In genomic region chr17:6420173-6420641, GRCh38 we compare ENCODE assay signal across 10 cellular contexts. TPM values are rescaled to one million over a fixed set of nuclear protein-coding genes. Genes with fewer than 3 reads are reported as not detected.
A peak's percentile ranks its signal among the peaks of the same experiment; 100 is the strongest.
DNase-seq lines count a peak whose midpoint lies in the region; ATAC-seq and TF ChIP-seq lines count a peak whose summit lies in the region.
"Had no signal": no experiment of that assay in that cellular context is flagged by ENCODE, and none has a peak within 500 bp of the region (broad histone marks: within the 10 kb centered on the region; RNA-seq: fewer than 3 reads in every experiment).

No MANE protein-coding gene starts in this region.

- no peaks in the 10 kb centered on the region for H3K27me3 ChIP-seq in colonic mucosa

- no peak overlapping the region for H3K9ac ChIP-seq in colonic mucosa (ENCODE audit: low read depth in 2 of 2, low read length in 2 of 2)

- peak; percentile 9 for DNase-seq in NCI-H2107 treated with DMSO at 0.1 percent for 48 hours (lab: John Stamatoyannopoulos, UW; ENCODE audit: unreplicated experiment)
- no peak for DNase-seq in NCI-H2107 (lab: John Stamatoyannopoulos, UW)
- DNase-seq in NCI-H2196 treated with DMSO at 0.1 percent for 48 hours (lab: John Stamatoyannopoulos, UW; ENCODE audit: unreplicated experiment), result peak; percentile 38
- DNase-seq in dermis blood vessel endothelial cell, result peak; percentile 63
- no peak for DNase-seq in retinal pigment epithelial cell (ENCODE audit: low read depth)
- DNase-seq in colonic mucosa, result no peak
- DNase-seq in SIG-M5 (lab: John Stamatoyannopoulos, UW), result no peak
- DNase-seq: C1 segment of cervical spinal cord had no signal

- H3K27ac ChIP-seq in colonic mucosa, result no peak overlapping the region

- TF ChIP-seq CTCF in retinal pigment epithelial cell (conservative IDR thresholded peaks at IDR 0.05; ENCODE audit: low read depth, low read length), result peak; percentile 69
- no peak for TF ChIP-seq CTCF in colonic mucosa (IDR thresholded peaks at IDR 0.05)

- intact Hi-C loops in colonic mucosa (cut with DNase I), result loop anchor here (5.0 kb wide), 1 partner anchor 713 kb away; no protein-coding TSS in a partner anchor

- H3K4me3 ChIP-seq in retinal pigment epithelial cell (ENCODE audit: low read length), result no peak overlapping the region
- no peak overlapping the region for H3K4me3 ChIP-seq in colonic mucosa

- H3K9me3 ChIP-seq in colonic mucosa, result no peaks in the 10 kb centered on the region

- H3K36me3 ChIP-seq in colonic mucosa, result no peaks in the 10 kb centered on the region

- H3K4me1 ChIP-seq in colonic mucosa, result no peaks in the 10 kb centered on the region

- no peak for ATAC-seq in HG03354 (IDR thresholded peaks at IDR 0.05; ENCODE audit: poor library complexity, severe bottlenecking, unreplicated experiment)

RNA-seq across cellular contexts. Expression of gene AIPL1, which starts 14.7 kb away (rescaled TPM):
- total RNA-seq in dermis blood vessel endothelial cell, result not detected in 2 replicates
- not detected for total RNA-seq in colonic mucosa
- total RNA-seq: T-helper 2 cell treated with Interferon-gamma antibody and Interleukin-4, amounts not matched to agents 100 ng/mL and 5 ng/mL, for 36 hours had no signal

RNA-seq across cellular contexts. Expression of gene PIMREG, which starts 24.0 kb away (rescaled TPM):
- total RNA-seq in dermis blood vessel endothelial cell (7.8 and 62.4 TPM in 2 replicates), colonic mucosa (10 to 100 TPM in 1 of 2 donors, 1 to 10 TPM in 1; 4.3 to 26.0 TPM)

Comparison
In these comparisons a context has a peak if more than half of its experiments do, and no peak if none do; other contexts are left out.
1. DNase-seq: peak in NCI-H2107 treated with DMSO at 0.1 percent for 48 hours (single experiment), NCI-H2196 treated with DMSO at 0.1 percent for 48 hours (single experiment) and dermis blood vessel endothelial cell (single experiment); none in NCI-H2107 (single experiment), retinal pigment epithelial cell (single experiment), colonic mucosa (single experiment) and SIG-M5 (single experiment).